ENCODE assay signal across 8 cellular contexts in the genomic region with DNA sequence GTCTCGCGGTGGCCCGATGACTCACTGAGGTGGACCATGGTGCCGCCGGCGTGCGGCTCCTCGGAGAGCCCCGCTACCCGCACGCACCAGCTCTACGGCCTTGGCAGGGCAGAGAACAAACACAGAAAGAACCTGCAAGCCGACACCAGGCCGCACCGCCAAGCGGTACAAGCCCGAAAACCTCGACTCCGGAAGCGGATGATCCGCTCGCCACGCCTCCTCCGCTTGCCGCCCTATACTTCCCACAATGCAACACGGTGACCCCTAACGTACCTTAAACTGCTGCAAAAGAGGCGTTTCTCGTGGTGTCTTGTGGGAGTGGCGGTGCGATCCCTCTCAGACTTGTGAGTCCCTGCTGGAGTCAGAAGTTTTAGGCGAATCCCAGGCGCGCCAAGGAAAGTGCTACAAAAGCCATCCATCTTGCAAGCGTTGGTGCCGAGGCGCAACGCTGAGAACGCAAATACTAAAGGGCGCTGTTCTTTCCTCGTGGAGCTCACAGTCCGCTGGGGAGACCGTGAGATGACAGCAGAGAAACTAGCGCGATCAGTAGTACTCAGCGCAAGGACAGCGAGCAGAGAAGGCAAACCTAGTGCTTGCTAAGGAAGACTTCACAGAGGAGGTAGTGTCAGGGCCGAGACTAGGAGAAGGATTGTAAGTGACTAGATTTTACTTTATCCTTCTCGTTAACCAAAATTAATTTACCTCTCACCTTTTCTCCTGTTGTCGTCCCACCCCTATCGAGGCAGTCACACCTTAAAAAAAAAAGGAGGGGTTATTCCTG. TPM values are rescaled to one million over a fixed set of nuclear protein-coding genes. Genes with fewer than 3 reads are reported as not detected.
DNase-seq lines count a peak whose midpoint lies in the region; ATAC-seq, FAIRE-seq and TF ChIP-seq lines count a peak whose summit lies in the region.

A gene (minus strand): TSS at position 200 of the 781 bp plus-strand sequence. CDS start 162 bp downstream, at position 38.

- H3K9me3 Mint-ChIP-seq in activated T-cell treated with anti-CD3 and anti-CD28 coated beads, Interleukin-2, amount 50 U/mL, for 72 hours: no peaks in the 10 kb centered on the region

- no peaks in the 10 kb centered on the region for H3K27me3 ChIP-seq in esophagus squamous epithelium

- 0% methylated on average over 9 to 18 of the region's 51 CpGs for WGBS in esophagus squamous epithelium, 2 donors

- H3K27ac ChIP-seq in KOPT-K1 (ENCODE audit: low read depth, low read length, poor library complexity, severe bottlenecking) (peak within 1 kb of the TSS; percentile 87), esophagus squamous epithelium (peak within 1 kb of the TSS; percentile 90 to 96 (median 95))

- H3K36me3 ChIP-seq in KOPT-K1 (ENCODE audit: insufficient read depth, low read length) (peaks cover 35% of the 10 kb centered on the region), esophagus squamous epithelium (peaks cover 0 to 30% (median 0%) of the 10 kb centered on the region in 3 donors)

- TF ChIP-seq POLR2A in esophagus squamous epithelium (IDR thresholded peaks at IDR 0.05): peak in 2 of 4 donors; percentile 74 to 80

- TF ChIP-seq CTCF in esophagus squamous epithelium (IDR thresholded peaks at IDR 0.05): peak in 2 of 6 experiments; percentile 8 to 9

- peaks cover 17 to 21% of the 10 kb centered on the region in 2 donors for H3K36me3 Mint-ChIP-seq in activated T-cell treated with anti-CD3 and anti-CD28 coated beads, Interleukin-2, amount 50 U/mL, for 72 hours (ENCODE audit: insufficient read depth in 2 of 2)

- peak; percentile 72 for ATAC-seq in GM21737 (IDR thresholded peaks at IDR 0.05; ENCODE audit: unreplicated experiment)
- peak; percentile 91 to 92 for ATAC-seq in activated T-cell treated with anti-CD3 and anti-CD28 coated beads, Interleukin-2, amount 50 U/mL, for 72 hours (replicated peaks in 1 of 2)

- peak within 1 kb of the TSS; percentile 93 for H3K27ac Mint-ChIP-seq in activated T-cell treated with anti-CD3 and anti-CD28 coated beads, Interleukin-2, amount 50 U/mL, for 72 hours

- H3K9me3 ChIP-seq in KOPT-K1 (ENCODE audit: insufficient read depth, low read length, poor library complexity, severe bottlenecking) (no peaks in the 10 kb centered on the region), esophagus squamous epithelium (no peaks in the 10 kb centered on the region)

- peak within 1 kb of the TSS; percentile 97 to 99 for H3K4me3 Mint-ChIP-seq in activated T-cell treated with anti-CD3 and anti-CD28 coated beads, Interleukin-2, amount 50 U/mL, for 72 hours

- peaks cover 42% of the 10 kb centered on the region for H3K4me1 Mint-ChIP-seq in activated T-cell treated with anti-CD3 and anti-CD28 coated beads, Interleukin-2, amount 50 U/mL, for 72 hours (ENCODE audit: low read depth)

- H3K4me3 ChIP-seq in esophagus squamous epithelium: peak within 1 kb of the TSS; percentile 60 to 87 (median 82)

- intact Hi-C loops in esophagus squamous epithelium (cut with DNase I): no loop called here

- H3K27me3 Mint-ChIP-seq in activated T-cell treated with anti-CD3 and anti-CD28 coated beads, Interleukin-2, amount 50 U/mL, for 72 hours (ENCODE audit: low read depth): no peaks in the 10 kb centered on the region

- peak; percentile 83 for FAIRE-seq in RCC 7860 (lab: Jason Lieb, UNC)

- DNase-seq in DMS53 treated with DMSO at 0.1 percent for 48 hours (lab: John Stamatoyannopoulos, UW; ENCODE audit: unreplicated experiment) (peak; percentile 94), RCC 7860 (ENCODE audit: low spot score) (peak; percentile 93), esophagus squamous epithelium (lab: John Stamatoyannopoulos, UW) (peak; percentile 69), myocyte (ENCODE audit: low read depth) (peak; percentile 98)
- peak; percentile 90 to 95 for DNase-seq in activated T-cell treated with anti-CD3 and anti-CD28 coated beads, Interleukin-2, amount 50 U/mL, for 72 hours
- peak; percentile 79 to 90 for DNase-seq in stimulated activated CD8-positive, alpha-beta memory T cell treated with anti-CD3 and anti-CD28 coated beads, Interleukin-7, amount 100 ng/mL, for 48 hours (ENCODE audit: extremely low read depth in 1 of 2, low read depth in 1 of 2)

- peaks cover 13 to 37% (median 20%) of the 10 kb centered on the region in 3 donors for H3K4me1 ChIP-seq in esophagus squamous epithelium

RNA-seq across cellular contexts. Expression of the gene that starts here (rescaled TPM):
- total RNA-seq in activated T-cell treated with anti-CD3 and anti-CD28 coated beads, Interleukin-2, amount 50 U/mL, for 72 hours: 100 to 1,000 TPM; 122 to 129 TPM
- total RNA-seq in esophagus squamous epithelium: 10 to 100 TPM; 36.8 to 60.3 (median 54.2) TPM
- 88.7 and 89.9 TPM in 2 replicates for total RNA-seq in myocyte
- polyA plus RNA-seq in myocyte (2012): 111 TPM

Comparison
In these comparisons a context has a peak if more than half of its experiments do, and no peak if none do; other contexts are left out.
1. Peak in every context shown above with its lines: DNase-seq, ATAC-seq, H3K4me3 ChIP-seq and H3K27ac ChIP-seq.